ENCODE assay signal across 1 cellular context in genomic region chr3:172577962-172578560, GRCh38.
TF ChIP-seq lines count a peak whose summit lies in the region.

No MANE protein-coding gene starts in this region.

TF ChIP-seq in liver, 16 proteins besides CTCF, POLR2A, EP300 and RAD21 (continued from another document):
- TF ChIP-seq ZBTB33 (IDR thresholded peaks at IDR 0.05) (no peak), FOXA2 (IDR thresholded peaks at IDR 0.05) (no peak), EGR1 (IDR thresholded peaks at IDR 0.05; ENCODE audit: low read depth in 2 of 2) (no peak), RXRA (IDR thresholded peaks at IDR 0.05) (no peak), TAF1 (conservative IDR thresholded peaks at IDR 0.05) (no peak), REST (IDR thresholded peaks at IDR 0.05) (no peak), NR2F2 (IDR thresholded peaks at IDR 0.05) (no peak), HNF4G (IDR thresholded peaks at IDR 0.05) (no peak)
TF ChIP-seq in liver: peak in this region for 0.
